ENCODE assay signal across 27 cellular contexts in genomic region chr20:11697646-11698045, GRCh38.
"Had no signal": no experiment of that assay in that cellular context is flagged by ENCODE, and none has a peak within 500 bp of the region (broad histone marks: within the 10 kb centered on the region; RNA-seq: fewer than 3 reads in every experiment).

No MANE protein-coding gene starts in this region.

- H2AFZ ChIP-seq: neural progenitor cell, parathyroid adenoma had no signal

- H3K4me1 ChIP-seq: neural progenitor cell, parathyroid adenoma, psoas muscle, spleen, tibial nerve, upper lobe of left lung had no signal

- H3K9me3 ChIP-seq: ovary, psoas muscle, thyroid gland, vagina had no signal

- H3K9ac ChIP-seq: neural progenitor cell, parathyroid adenoma had no signal

- H3K79me2 ChIP-seq: parathyroid adenoma had no signal

- H3K27ac ChIP-seq: neural progenitor cell, ovary, parathyroid adenoma, psoas muscle, skin epidermis, spleen, thoracic aorta, thyroid gland, tibial nerve, upper lobe of left lung, vagina had no signal

- H3K4me3 ChIP-seq: neural progenitor cell, ovary, psoas muscle, skin epidermis, smooth muscle cell, spleen, thoracic aorta, thyroid gland, tibial nerve, upper lobe of left lung, vagina had no signal

- H3K36me3 ChIP-seq: neural progenitor cell, ovary, spleen, thoracic aorta, thyroid gland, tibial nerve, upper lobe of left lung, vagina had no signal

- DNase-seq: naive thymus-derived CD4-positive, alpha-beta T cell; natural killer cell; occipital lobe; ovary; posterior cingulate gyrus; psoas muscle; right cardiac atrium; spleen; stimulated activated CD4-positive, alpha-beta T cell treated with anti-CD3 and anti-CD28 coated beads, Interleukin-12 subunit alpha, Interleukin-12 subunit beta, amount 100 ng/mL, for 4 hours; stimulated activated CD4-positive, alpha-beta T cell treated with anti-CD3 and anti-CD28 coated beads, Interleukin-1b, Interleukin-23, amount 100 ng/mL, for 48 hours; stimulated activated CD4-positive, alpha-beta T cell treated with anti-CD3 and anti-CD28 coated beads, Interleukin-4, amount 100 ng/mL, for 1 hour; stimulated activated CD4-positive, alpha-beta T cell treated with anti-CD3 and anti-CD28 coated beads, Interleukin-4, amount 100 ng/mL, for 4 hours; stimulated activated CD8-positive, alpha-beta memory T cell treated with anti-CD3 and anti-CD28 coated beads, Interleukin-4, amount 100 ng/mL, for 48 hours; stimulated activated naive CD4-positive, alpha-beta T cell; stimulated activated naive CD8-positive, alpha-beta T cell treated with anti-CD3 and anti-CD28 coated beads, Interleukin-15, amount 100 ng/mL, for 72 hours; stimulated activated naive CD8-positive, alpha-beta T cell treated with anti-CD3 and anti-CD28 coated beads, Interleukin-15, Interleukin-2, amounts not matched to agents 100 U/mL and 50 U/mL, for 24 hours; thyroid gland; upper lobe of left lung had no signal

- H3K4me2 ChIP-seq: neural progenitor cell, smooth muscle cell had no signal

- ATAC-seq: naive thymus-derived CD4-positive, alpha-beta T cell; natural killer cell; psoas muscle; right cardiac atrium; sciatic nerve; stimulated activated memory B cell treated with anti-CD40 and anti-IgM and Interleukin-4, amounts not matched to agents 10 μg/mL and 1 μg/mL and 100 μg/mL, for 72 hours; stimulated activated naive CD8-positive, alpha-beta T cell treated with anti-CD3 and anti-CD28 coated beads, Interleukin-15, amount 100 ng/mL, for 72 hours; stimulated activated naive CD8-positive, alpha-beta T cell treated with anti-CD3 and anti-CD28 coated beads, Interleukin-15, Interleukin-2, amounts not matched to agents 100 U/mL and 50 U/mL, for 24 hours had no signal

- H3K27me3 ChIP-seq: neural progenitor cell, ovary, spleen, thyroid gland, tibial nerve, upper lobe of left lung, vagina had no signal
